9 cellular contexts compared by ENCODE assay signal in genomic region chrX:115330498-115331138, GRCh38. TPM values are rescaled to one million over a fixed set of nuclear protein-coding genes. Genes with fewer than 3 reads are reported as not detected.
DNase-seq lines count a peak whose midpoint lies in the region; ATAC-seq, FAIRE-seq and TF ChIP-seq lines count a peak whose summit lies in the region.
"Had no signal": no experiment of that assay in that cellular context is flagged by ENCODE, and none has a peak within 500 bp of the region (broad histone marks: within the 10 kb centered on the region; RNA-seq: fewer than 3 reads in every experiment).

No MANE protein-coding gene starts in this region.

- H2AFZ ChIP-seq in HCT116 (ENCODE audit: low read depth, low read length, poor library complexity, severe bottlenecking) (peak overlapping the region; percentile 32), keratinocyte (ENCODE audit: control insufficient read depth, low read length) (no peak overlapping the region)

- POLR2A ChIA-PET in HCT116 (lab: Charles Lee), result no interaction called here

- H3K79me2 ChIP-seq in HCT116 (ENCODE audit: insufficient read depth, low read length), result no peaks in the 10 kb centered on the region
- H3K79me2 ChIP-seq in keratinocyte (ENCODE audit: control insufficient read depth, insufficient read depth, low read length), result no peaks in the 10 kb centered on the region

- peak; percentile 0 for DNase-seq in NK-92 treated with Interleukin-12 subunit alpha and Interleukin-12 subunit beta, amount 100 ng/mL, for 24 hours (lab: John Stamatoyannopoulos, UW)
- DNase-seq in NK-92 (lab: John Stamatoyannopoulos, UW; ENCODE audit: unreplicated experiment) (no peak), HCT116 (ENCODE audit: low read depth, low spot score) (peak; percentile 44), NCI-H345 treated with DMSO at 0.1 percent for 48 hours (lab: John Stamatoyannopoulos, UW; ENCODE audit: unreplicated experiment) (peak; percentile 20), brain microvascular endothelial cell (peak; percentile 42), keratinocyte (ENCODE audit: low read depth, low spot score) (peak; percentile 5), superior temporal gyrus (ENCODE audit: extremely low spot score) (peak; percentile 80)
- DNase-seq in activated CD8-positive, alpha-beta memory T cell treated with anti-CD3 and anti-CD28 coated beads for 24 hours, result no peak

- H3K9me2 ChIP-seq in HCT116 (ENCODE audit: insufficient read depth), result no peaks in the 10 kb centered on the region

- TF ChIP-seq POLR2A in HCT116 (IDR thresholded peaks at IDR 0.05; ENCODE audit: borderline replicate concordance, extremely low read depth, insufficient read depth, insufficient read length), result no peak

- no peaks in the 10 kb centered on the region; a peak in 1 of 4 replicates for H3K4me1 ChIP-seq in HCT116 (ENCODE audit: control insufficient read depth in 1 of 2, insufficient read depth in 2 of 2, low read length in 2 of 2)
- no peaks in the 10 kb centered on the region for H3K4me1 ChIP-seq in keratinocyte (ENCODE audit: control insufficient read depth, extremely low read depth, insufficient read depth, low read length)

- H3K9ac ChIP-seq in HCT116 (ENCODE audit: low read length), result no peak overlapping the region
- H3K9ac ChIP-seq in keratinocyte (ENCODE audit: control insufficient read depth, extremely low read depth, insufficient read depth, low read length), result no peak overlapping the region

- H3K9me3 ChIP-seq in HCT116 (ENCODE audit: control insufficient read depth in 1 of 2, insufficient read depth in 1 of 2, low read depth in 1 of 2, low read length in 2 of 2), result no peaks in the 10 kb centered on the region
- H3K9me3 ChIP-seq in keratinocyte (ENCODE audit: control insufficient read depth, low read depth, low read length), result no peaks in the 10 kb centered on the region

- dilution Hi-C loops in keratinocyte (cut with MboI; ENCODE audit: extremely low pct_ligation_motif_present, low sequenced_read_pairs), result no loop called here

- H4K20me1 ChIP-seq in HCT116 (ENCODE audit: insufficient read depth) (no peaks in the 10 kb centered on the region), keratinocyte (ENCODE audit: control insufficient read depth, extremely low read depth, insufficient read depth, low read length) (no peaks in the 10 kb centered on the region)

- peak; percentile 43 for FAIRE-seq in keratinocyte (lab: Jason Lieb, UNC)

- TF ChIP-seq CTCF in HCT116 (IDR thresholded peaks at IDR 0.05 in 2 of 3, conservative IDR thresholded peaks at IDR 0.05 in 1 of 3; ENCODE audit: borderline replicate concordance in 1 of 3, insufficient read depth in 1 of 3, low read depth in 2 of 3, low read length in 2 of 3) (peak; percentile 49 to 65 (median 62); a peak in 5 of 6 replicates), brain microvascular endothelial cell (IDR thresholded peaks at IDR 0.05; ENCODE audit: low read depth, low read length, missing control alignments) (peak; percentile 89), keratinocyte (optimal IDR thresholded peaks at IDR 0.05 in 1 of 3, IDR thresholded peaks at IDR 0.05 in 1 of 3, conservative IDR thresholded peaks at IDR 0.05 in 1 of 3; ENCODE audit: extremely low read depth in 1 of 3, insufficient read depth in 2 of 3, low read length in 3 of 3) (peak; percentile 68 to 75 (median 73))

- no TSS peak for BruUV-seq in HCT116 (replicated peaks; lab: Mats Ljungman, UMichigan)

- H3K27me3 ChIP-seq in HCT116 (ENCODE audit: insufficient read depth, low read length) (no peaks in the 10 kb centered on the region), brain microvascular endothelial cell (replicated peaks) (no peaks in the 10 kb centered on the region), keratinocyte (ENCODE audit: control insufficient read depth, extremely low read depth, insufficient read depth, low read length) (peaks cover 3% of the 10 kb centered on the region)

- peak; percentile 80 for TF ChIP-seq RAD21 in HCT116 (IDR thresholded peaks at IDR 0.05; ENCODE audit: low read depth)

- H3K9me1 ChIP-seq in keratinocyte (ENCODE audit: control insufficient read depth, extremely low read depth, insufficient read depth, low read length), result no peaks in the 10 kb centered on the region

- in situ Hi-C loops in brain microvascular endothelial cell (cut with HindIII; ENCODE audit: low pct_ligation_motif_present, low sequenced_read_pairs), result no loop called here

- H3K36me3 ChIP-seq in HCT116 (ENCODE audit: control insufficient read depth in 1 of 2, insufficient read depth in 2 of 2, low read length in 2 of 2) (no peaks in the 10 kb centered on the region), brain microvascular endothelial cell (replicated peaks) (no peaks in the 10 kb centered on the region), keratinocyte (ENCODE audit: control insufficient read depth in 2 of 2, extremely low read depth in 1 of 2, insufficient read depth in 2 of 2, low read length in 2 of 2) (no peaks in the 10 kb centered on the region)

- H3K4me3 ChIP-seq in HCT116 (replicated peaks in 1 of 2; ENCODE audit: low read depth in 1 of 2, low read length in 2 of 2) (no peak overlapping the region), brain microvascular endothelial cell (ENCODE audit: low read depth, low read length) (peak overlapping the region; percentile 31), keratinocyte (ENCODE audit: control insufficient read depth in 2 of 3, extremely low read depth in 1 of 3, insufficient read depth in 2 of 3, low read depth in 1 of 3, low read length in 3 of 3) (no peak overlapping the region)

- intact Hi-C loops in HCT116 (cut with micrococcal nuclease), result loop anchor here (1.0 to 5.0 kb wide), 3 partner anchors 313 to 362 kb away; no protein-coding TSS in a partner anchor

- no peak overlapping the region for H3K27ac ChIP-seq in HCT116 (ENCODE audit: low read depth, low read length)
- no peak overlapping the region for H3K27ac ChIP-seq in brain microvascular endothelial cell
- no peak overlapping the region for H3K27ac ChIP-seq in keratinocyte (ENCODE audit: control insufficient read depth, insufficient read depth, low read length)

- CTCF ChIA-PET in HCT116 (lab: Charles Lee), result interaction anchor here (1.0 to 1.9 kb wide), 5 partner anchors 104 to 360 kb away, joined by 3 to 13 read pairs (median 6); no protein-coding TSS in a partner anchor

- RAD21 ChIA-PET in HCT116 (lab: Charles Lee; ENCODE audit: low non-redundant PET in 1 of 2, low total read pairs in 2 of 2, uncharacterized antibody in 2 of 2, unreplicated experiment in 2 of 2), result interaction anchor here in 1 of 2 experiments (0.7 kb wide), 1 partner anchor 378 kb away, joined by 3 read pairs; no protein-coding TSS in a partner anchor

- H3K4me2 ChIP-seq in HCT116 (ENCODE audit: low read length), result peak overlapping the region; percentile 28
- peak overlapping the region; percentile 42 for H3K4me2 ChIP-seq in keratinocyte (ENCODE audit: control insufficient read depth, extremely low read depth, insufficient read depth, low read depth, low read length)

- ATAC-seq in HCT116, result peak; percentile 80

TF ChIP-seq in HCT116, 20 proteins besides CTCF, POLR2A, EP300 and RAD21:
- no peak for TF ChIP-seq ZBTB33 (IDR thresholded peaks at IDR 0.05; ENCODE audit: extremely low read depth, insufficient replicate concordance, low read length)
- TF ChIP-seq ATF3 (IDR thresholded peaks at IDR 0.05), result no peak
- TF ChIP-seq FOSL1 (IDR thresholded peaks at IDR 0.05; ENCODE audit: low read depth), result no peak
- no peak for TF ChIP-seq POLR2AphosphoS5 (IDR thresholded peaks at IDR 0.05; ENCODE audit: low read depth, low read length)
- no peak for TF ChIP-seq SIN3A (IDR thresholded peaks at IDR 0.05; ENCODE audit: low read depth)

RNA-seq across cellular contexts. Expression of gene LUZP4, which starts 41.1 kb away (rescaled TPM):
- not detected for total RNA-seq in HCT116 (2021; ENCODE audit: unreplicated experiment)
- not detected in 2 replicates for polyA plus RNA-seq in HCT116 (2012)
- polyA plus RNA-seq in keratinocyte, result not detected in 3 replicates
- not detected for polyA plus RNA-seq in keratinocyte (2011; ENCODE audit: low read depth)
- polyA plus RNA-seq in keratinocyte (2011; cell fraction: cytosol; rRNA removed), result not detected in 2 replicates
- not detected in 2 replicates for polyA plus RNA-seq in keratinocyte (2011; cell fraction: nucleus; rRNA removed)
- polyA plus RNA-seq in keratinocyte (2012; ENCODE audit: low replicate concordance), result not detected in 2 replicates
- not detected in 3 replicates for polyA minus RNA-seq in keratinocyte
- not detected for polyA minus RNA-seq in keratinocyte (2011; cell fraction: cytosol; rRNA and poly(A)+ RNA removed)
- not detected in 2 replicates for polyA minus RNA-seq in keratinocyte (2011; cell fraction: nucleus; rRNA and poly(A)+ RNA removed)
- polyA plus RNA-seq: adipose tissue had no signal

Comparison
In these comparisons a context has a peak if more than half of its experiments do, and no peak if none do; other contexts are left out.
1. DNase-seq: peak in NK-92 treated with Interleukin-12 subunit alpha and Interleukin-12 subunit beta, amount 100 ng/mL, for 24 hours (single experiment), HCT116 (single experiment), NCI-H345 treated with DMSO at 0.1 percent for 48 hours (single experiment), brain microvascular endothelial cell (single experiment), keratinocyte (single experiment) and superior temporal gyrus (single experiment); none in NK-92 (single experiment) and activated CD8-positive, alpha-beta memory T cell treated with anti-CD3 and anti-CD28 coated beads for 24 hours (single experiment).
2. Peak in every context shown above with its lines, with median percentiles within 50 percentile points of each other: CTCF ChIP-seq.